24 cellular contexts compared by ENCODE assay signal in genomic region chr16:316741-317464, GRCh38. TPM values are rescaled to one million over a fixed set of nuclear protein-coding genes. Genes with fewer than 3 reads are reported as not detected.
A peak's percentile ranks its signal among the peaks of the same experiment; 100 is the strongest.
DNase-seq lines count a peak whose midpoint lies in the region; ATAC-seq, FAIRE-seq and TF ChIP-seq lines count a peak whose summit lies in the region.
"Had no signal": no experiment of that assay in that cellular context is flagged by ENCODE, and none has a peak within 500 bp of the region (broad histone marks: within the 10 kb centered on the region; RNA-seq: fewer than 3 reads in every experiment).

No MANE protein-coding gene starts in this region.

- no peak for ATAC-seq in CD8-positive, alpha-beta T cell
- ATAC-seq: A549, GM12878 had no signal

- H2BK120ac ChIP-seq in mesendoderm (ENCODE audit: low read depth, low read length): no peak overlapping the region

- peaks cover 25% of the 10 kb centered on the region for H3K36me3 ChIP-seq in CD8-positive, alpha-beta T cell (ENCODE audit: insufficient read depth, low read length)
- H3K36me3 ChIP-seq in HEK293 (ENCODE audit: control insufficient read depth in 2 of 2, insufficient read depth in 1 of 2, low read length in 2 of 2): peaks cover 0 to 54% of the 10 kb centered on the region in 2 experiments; a peak in 2 of 3 replicates
- no peaks in the 10 kb centered on the region for H3K36me3 ChIP-seq in astrocyte (ENCODE audit: insufficient read depth, low read length)
- H3K36me3 ChIP-seq in mesendoderm (ENCODE audit: control insufficient read depth, insufficient read depth, low read length): peaks cover 3% of the 10 kb centered on the region
- peaks cover 8% of the 10 kb centered on the region for H3K36me3 ChIP-seq in colonic mucosa
- H3K36me3 ChIP-seq in WERI-Rb-1: peaks cover 36% of the 10 kb centered on the region
- H3K36me3 ChIP-seq: SJCRH30 had no signal

- no peak overlapping the region for H3K4me3 ChIP-seq in CD8-positive, alpha-beta T cell (ENCODE audit: low read depth, low read length)
- H3K4me3 ChIP-seq in HEK293 (ENCODE audit: low read depth, low read length) (no peak overlapping the region), astrocyte (ENCODE audit: insufficient read depth, low read depth, low read length) (no peak overlapping the region), mesendoderm (ENCODE audit: low read length) (no peak overlapping the region), colonic mucosa (no peak overlapping the region), WERI-Rb-1 (ENCODE audit: low read depth, low read length) (no peak overlapping the region)
- H3K4me3 ChIP-seq: A549, BLaER1, GM12878, SJCRH30 had no signal

- no CpG with 5 or more reads among the region's 19 CpGs for WGBS in mesendoderm (ENCODE audit: extremely low coverage, insufficient coverage, low lambda C conversion rate)

- DNase-seq in CD8-positive, alpha-beta T cell: no peak
- DNase-seq in astrocyte (ENCODE audit: low read depth) (no peak), mesendoderm (peak; percentile 42), colonic mucosa (no peak), cerebellum (ENCODE audit: low spot score) (no peak), WERI-Rb-1 (no peak)
- DNase-seq in effector CD8-positive, alpha-beta T cell (lab: John Stamatoyannopoulos, UW): no peak
- DNase-seq: CD4-positive, alpha-beta T cell; DMS 273 treated with DMSO at 0.1 percent for 48 hours; DMS79 treated with DMSO at 0.1 percent for 48 hours; HCEC 1CT; NCI-H1092; NCI-H1436 treated with DMSO at 0.1 percent for 48 hours; NCI-H2029 treated with DMSO at 0.1 percent for 48 hours; NCI-H526; SJCRH30 had no signal

- H3K9ac ChIP-seq in astrocyte (ENCODE audit: low read length): no peak overlapping the region
- H3K9ac ChIP-seq in mesendoderm (ENCODE audit: low read length): no peak overlapping the region
- no peak overlapping the region for H3K9ac ChIP-seq in colonic mucosa (ENCODE audit: low read depth in 2 of 2, low read length in 2 of 2)
- H3K9ac ChIP-seq: BLaER1 had no signal

- H3K79me1 ChIP-seq in mesendoderm (ENCODE audit: low read length): peaks cover 33% of the 10 kb centered on the region

- no peak overlapping the region for H3K4me2 ChIP-seq in astrocyte (ENCODE audit: low read length)
- H3K4me2 ChIP-seq in mesendoderm (ENCODE audit: low read length): no peak overlapping the region
- H3K4me2 ChIP-seq: A549, BLaER1 had no signal

- H4K8ac ChIP-seq in mesendoderm (ENCODE audit: low read depth, low read length): no peak overlapping the region

- H3K4me1 Mint-ChIP-seq in CD8-positive, alpha-beta T cell (ENCODE audit: low read depth): peaks cover 42% of the 10 kb centered on the region
- H3K4me1 Mint-ChIP-seq in astrocyte (ENCODE audit: low read depth, unreplicated experiment): no peaks in the 10 kb centered on the region

- no peak for FAIRE-seq in astrocyte (lab: Jason Lieb, UNC)
- FAIRE-seq: A549, GM12878, RCC 7860 had no signal

- H3K56ac ChIP-seq in mesendoderm (ENCODE audit: low read length): no peak overlapping the region

- H2BK15ac ChIP-seq in mesendoderm (replicated peaks; ENCODE audit: low read depth): no peak overlapping the region

- intact Hi-C loops in CD8-positive, alpha-beta T cell (cut with DNase I, micrococcal nuclease): no loop called here
- intact Hi-C loops in colonic mucosa (cut with DNase I): no loop called here

- H3K9me3 Mint-ChIP-seq in CD8-positive, alpha-beta T cell: no peaks in the 10 kb centered on the region
- H3K9me3 Mint-ChIP-seq in astrocyte (ENCODE audit: unreplicated experiment): no peaks in the 10 kb centered on the region
- H3K9me3 Mint-ChIP-seq: CD4-positive, alpha-beta T cell had no signal

- no peak overlapping the region for H2AFZ ChIP-seq in astrocyte (ENCODE audit: low read depth, low read length)

- no peak overlapping the region for H3K27ac ChIP-seq in CD8-positive, alpha-beta T cell (ENCODE audit: low read depth, low read length)
- no peak overlapping the region for H3K27ac ChIP-seq in HEK293 (ENCODE audit: extremely low read depth, low read depth, low read length)
- H3K27ac ChIP-seq in astrocyte (ENCODE audit: low read depth, low read length): no peak overlapping the region
- no peak overlapping the region for H3K27ac ChIP-seq in mesendoderm (ENCODE audit: low read depth, low read length)
- no peak overlapping the region for H3K27ac ChIP-seq in colonic mucosa
- H3K27ac ChIP-seq in WERI-Rb-1: no peak overlapping the region
- H3K27ac ChIP-seq: A549, BLaER1, SJCRH30 had no signal

- H3K27me3 Mint-ChIP-seq in CD8-positive, alpha-beta T cell (ENCODE audit: low read depth): no peaks in the 10 kb centered on the region
- H3K27me3 Mint-ChIP-seq in astrocyte (ENCODE audit: low read depth, unreplicated experiment): no peaks in the 10 kb centered on the region
- H3K27me3 Mint-ChIP-seq: CD4-positive, alpha-beta T cell had no signal

- no peaks in the 10 kb centered on the region for H3K9me3 ChIP-seq in CD8-positive, alpha-beta T cell (ENCODE audit: low read length)
- no peaks in the 10 kb centered on the region for H3K9me3 ChIP-seq in HEK293 (ENCODE audit: control insufficient read depth, insufficient read depth, low read depth, low read length)
- H3K9me3 ChIP-seq in astrocyte (ENCODE audit: insufficient read depth, low read depth, low read length): no peaks in the 10 kb centered on the region
- no peaks in the 10 kb centered on the region for H3K9me3 ChIP-seq in colonic mucosa
- no peaks in the 10 kb centered on the region for H3K9me3 ChIP-seq in WERI-Rb-1 (ENCODE audit: severe bottlenecking)
- H3K9me3 ChIP-seq: A549, BLaER1, Caco-2, SJCRH30 had no signal

- POLR2A ChIA-PET in CD8-positive, alpha-beta T cell (lab: Charles Lee): no interaction called here
- POLR2A ChIA-PET in HEK293 (lab: Yijun Ruan, JAX): no interaction called here

- H3K23ac ChIP-seq in mesendoderm (ENCODE audit: low read length): no peak overlapping the region

- H3K27me3 ChIP-seq in CD8-positive, alpha-beta T cell (ENCODE audit: insufficient read depth, low read length): no peaks in the 10 kb centered on the region
- H3K27me3 ChIP-seq in astrocyte (ENCODE audit: insufficient read depth, low read length) (no peaks in the 10 kb centered on the region), mesendoderm (ENCODE audit: insufficient read depth, low read length, poor library complexity) (no peaks in the 10 kb centered on the region), colonic mucosa (no peaks in the 10 kb centered on the region), WERI-Rb-1 (ENCODE audit: insufficient read depth, low read depth, severe bottlenecking) (no peaks in the 10 kb centered on the region)
- H3K27me3 ChIP-seq: BLaER1, SJCRH30 had no signal

- CTCF ChIA-PET in CD8-positive, alpha-beta T cell (lab: Charles Lee): no interaction called here
- CTCF ChIA-PET in HEK293 (lab: Yijun Ruan, JAX): no interaction called here

- H3K79me2 ChIP-seq in astrocyte (ENCODE audit: insufficient read depth, low read length): peaks cover 46% of the 10 kb centered on the region
- peaks cover 42% of the 10 kb centered on the region for H3K79me2 ChIP-seq in mesendoderm (ENCODE audit: control insufficient read depth, insufficient read depth, low read length)

- no peak overlapping the region for H4K5ac ChIP-seq in mesendoderm (ENCODE audit: low read length)

- H3K18ac ChIP-seq in mesendoderm (ENCODE audit: low read length): no peak overlapping the region

- peaks cover 87% of the 10 kb centered on the region for H4K20me1 ChIP-seq in astrocyte (ENCODE audit: insufficient read depth, low read length)

- H3K4me1 ChIP-seq in CD8-positive, alpha-beta T cell (ENCODE audit: insufficient read depth, low read length): peaks cover 27% of the 10 kb centered on the region
- H3K4me1 ChIP-seq in HEK293 (ENCODE audit: control insufficient read depth, insufficient read depth, low read length) (no peaks in the 10 kb centered on the region), astrocyte (ENCODE audit: insufficient read depth, low read length) (no peaks in the 10 kb centered on the region), mesendoderm (ENCODE audit: control insufficient read depth, low read depth, low read length) (no peaks in the 10 kb centered on the region), colonic mucosa (no peaks in the 10 kb centered on the region)
- H3K4me1 ChIP-seq: A549, Caco-2, SJCRH30 had no signal

- TF ChIP-seq CTCF in CD8-positive, alpha-beta T cell (IDR thresholded peaks at IDR 0.05): no peak
- TF ChIP-seq CTCF in HEK293 (tag by site-specific recombination; IDR thresholded peaks at IDR 0.05) (no peak), astrocyte (IDR thresholded peaks at IDR 0.05; ENCODE audit: insufficient read depth, low read depth, low read length) (no peak), colonic mucosa (IDR thresholded peaks at IDR 0.05) (no peak), WERI-Rb-1 (IDR thresholded peaks at IDR 0.05; ENCODE audit: low read depth, low read length) (no peak)

- peaks cover 58% of the 10 kb centered on the region for H3K36me3 Mint-ChIP-seq in CD8-positive, alpha-beta T cell
- H3K36me3 Mint-ChIP-seq in astrocyte (ENCODE audit: low read depth, unreplicated experiment): peaks cover 12% of the 10 kb centered on the region

- no peak overlapping the region for H3K4ac ChIP-seq in mesendoderm (ENCODE audit: low read depth, low read length)

- no peak overlapping the region for H3K4me3 Mint-ChIP-seq in CD8-positive, alpha-beta T cell
- H3K4me3 Mint-ChIP-seq in astrocyte (ENCODE audit: unreplicated experiment): no peak overlapping the region
- H3K4me3 Mint-ChIP-seq: CD4-positive, alpha-beta T cell had no signal

- H2BK5ac ChIP-seq in mesendoderm (ENCODE audit: low read length): no peak overlapping the region

- peak overlapping the region; percentile 18 for H3K27ac Mint-ChIP-seq in CD8-positive, alpha-beta T cell
- peak overlapping the region; percentile 41 for H3K27ac Mint-ChIP-seq in astrocyte (ENCODE audit: unreplicated experiment)

- H2AK5ac ChIP-seq in mesendoderm (ENCODE audit: low read length): no peak overlapping the region

RNA-seq across cellular contexts. Expression of gene PDIA2, which starts 33.9 kb away (rescaled TPM):
- not detected for total RNA-seq in CD8-positive, alpha-beta T cell
- 1.2 and 1.5 TPM in 2 replicates for total RNA-seq in astrocyte
- polyA plus RNA-seq in mesendoderm (2013, experiment 1 of 2): 0.24 TPM
- polyA plus RNA-seq in mesendoderm (2013, experiment 2 of 2): 0.35 TPM
- total RNA-seq in colonic mucosa: 1 to 10 TPM; 1.4 to 2.6 TPM
- 2.7 TPM for total RNA-seq in cerebellum
- total RNA-seq: CD4-positive, alpha-beta T cell; OCI-LY7 had no signal

RNA-seq across cellular contexts. Expression of gene AXIN1, which starts 35.6 kb away (rescaled TPM):
- 10 to 100 TPM; 25.4 to 28.6 TPM for total RNA-seq in CD8-positive, alpha-beta T cell
- 27.0 and 28.8 TPM in 2 replicates for total RNA-seq in astrocyte
- 25.3 TPM for polyA plus RNA-seq in mesendoderm (2013, experiment 1 of 2)
- 25.6 TPM for polyA plus RNA-seq in mesendoderm (2013, experiment 2 of 2)
- total RNA-seq in colonic mucosa: 10 to 100 TPM; 33.4 to 34.3 TPM
- total RNA-seq in cerebellum: 16.4 TPM

RNA-seq across cellular contexts. Expression of gene ARHGDIG, which starts 36.5 kb away (rescaled TPM):
- total RNA-seq in CD8-positive, alpha-beta T cell: not detected
- total RNA-seq in astrocyte: 3.3 and 5.0 TPM in 2 replicates
- 0.45 TPM for polyA plus RNA-seq in mesendoderm (2013, experiment 1 of 2)
- polyA plus RNA-seq in mesendoderm (2013, experiment 2 of 2): 0.42 TPM
- total RNA-seq in colonic mucosa: 10 to 100 TPM in 1 of 2 donors, 1 to 10 TPM in 1; 1.8 to 20.0 TPM
- 19.4 TPM for total RNA-seq in cerebellum
- total RNA-seq: GM12878, LHCN-M2, OCI-LY7, SJCRH30 had no signal
- polyA plus RNA-seq: GM12878 had no signal

RNA-seq across cellular contexts. Expression of gene RGS11, which starts 41.2 kb away (rescaled TPM):
- not detected for total RNA-seq in CD8-positive, alpha-beta T cell
- total RNA-seq in astrocyte (2.7 and 2.8 TPM in 2 replicates), colonic mucosa (1 to 10 TPM; 2.9 to 4.0 TPM), cerebellum (10.1 TPM)
- polyA plus RNA-seq in mesendoderm (2013, experiment 1 of 2): 0.20 TPM
- polyA plus RNA-seq in mesendoderm (2013, experiment 2 of 2): 0.14 TPM
- total RNA-seq: CD4-positive, alpha-beta T cell; GM12878; OCI-LY7; SJCRH30 had no signal

RNA-seq across cellular contexts. Expression of gene MRPL28, which starts 53.4 kb away (rescaled TPM):
- total RNA-seq in CD8-positive, alpha-beta T cell: 10 to 100 TPM; 16.7 to 17.4 TPM
- total RNA-seq in astrocyte (89.2 and 95.8 TPM in 2 replicates), colonic mucosa (10 to 100 TPM; 59.4 to 75.4 TPM), cerebellum (26.2 TPM)
- polyA plus RNA-seq in mesendoderm (2013, experiment 1 of 2): 85.5 TPM
- 86.9 TPM for polyA plus RNA-seq in mesendoderm (2013, experiment 2 of 2)
